Comparison of ENCODE assay signal across 8 cellular contexts in the genomic region with DNA sequence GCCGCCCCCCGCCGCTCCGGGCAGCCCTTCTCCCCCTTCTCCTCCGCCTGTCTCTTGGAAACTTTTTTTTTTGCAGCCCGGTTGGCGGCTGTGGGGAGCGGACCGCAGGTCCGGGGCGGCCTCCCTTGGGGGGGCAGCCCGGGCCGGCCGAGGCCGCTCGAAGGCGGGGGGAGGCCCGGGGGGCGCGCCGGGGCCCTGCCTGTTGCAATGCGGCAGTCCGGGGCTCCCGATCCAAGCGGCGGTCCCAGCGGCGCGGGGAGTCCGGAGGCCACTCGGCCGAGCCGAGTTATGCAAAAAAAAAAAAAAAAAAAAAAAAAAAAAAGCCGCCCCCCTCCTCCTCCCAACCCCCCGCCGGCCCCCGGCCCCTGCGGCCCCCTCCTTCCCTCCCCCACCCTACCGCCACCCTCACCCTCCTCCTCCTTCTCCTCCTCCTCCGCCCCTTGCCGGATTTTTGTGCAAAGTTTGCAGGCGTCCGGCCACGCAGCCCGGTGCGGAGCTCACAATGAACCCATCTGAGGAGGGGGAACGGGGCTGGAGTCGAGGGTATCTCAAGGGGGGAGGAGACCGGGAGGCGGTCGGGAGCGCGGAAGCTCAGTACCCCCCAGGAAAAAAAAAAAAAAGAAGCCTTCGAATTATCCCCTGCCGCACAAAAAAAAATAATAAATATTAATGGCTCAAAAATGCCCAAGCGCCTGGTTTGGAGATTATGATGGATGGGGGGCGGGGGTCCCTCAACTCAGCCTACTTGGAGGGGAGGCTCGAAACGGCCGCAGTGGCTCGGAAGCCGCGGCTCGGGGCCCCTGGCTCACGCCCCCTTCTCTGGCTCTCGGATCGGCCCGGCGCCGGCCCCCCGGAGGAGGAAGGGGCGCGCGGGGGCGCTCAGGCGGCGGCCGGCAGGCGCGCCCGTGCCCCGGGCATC. TPM values are rescaled to one million over a fixed set of nuclear protein-coding genes. Genes with fewer than 3 reads are reported as not detected.
DNase-seq lines count a peak whose midpoint lies in the region; TF ChIP-seq lines count a peak whose summit lies in the region.

A gene (minus strand): TSS at position 291 of the 919 bp plus-strand sequence. CDS start 338 bp downstream, outside the sequence.

- peak within 1 kb of the TSS; percentile 62 for H3K27ac Mint-ChIP-seq in osteocyte (ENCODE audit: unreplicated experiment)

- H3K9ac ChIP-seq in GM23248 = peak within 1 kb of the TSS; percentile 60

- H3K27me3 ChIP-seq in GM23248 (replicated peaks; ENCODE audit: insufficient read depth) = peaks cover 19% of the 10 kb centered on the region

- H3K4me1 Mint-ChIP-seq in osteocyte (ENCODE audit: unreplicated experiment) = peaks cover 38% of the 10 kb centered on the region

- CTCF ChIA-PET in RWPE1 (lab: Yijun Ruan, JAX) = interaction anchor here (0.6 to 2.4 kb wide), 4 partner anchors 15 to 1676 kb away, joined by 3 to 12 read pairs (median 4); no protein-coding TSS in a partner anchor

- H3K4me3 ChIP-seq in GM23248 (peak within 1 kb of the TSS; percentile 77), fibroblast of mammary gland (ENCODE audit: control insufficient read depth, low read depth, low read length) (peak within 1 kb of the TSS; percentile 39)

- POLR2A ChIA-PET in RWPE1 (lab: Yijun Ruan, JAX; ENCODE audit: low non-redundant PET) = no interaction called here

- H3K36me3 ChIP-seq in GM23248 (ENCODE audit: low read depth) = no peaks in the 10 kb centered on the region

- H3K4me1 ChIP-seq in GM23248 (ENCODE audit: insufficient read depth) = no peaks in the 10 kb centered on the region

- H3K4me3 Mint-ChIP-seq in osteocyte (ENCODE audit: unreplicated experiment) = peak within 1 kb of the TSS; percentile 86

- peaks cover 11% of the 10 kb centered on the region for H3K27me3 Mint-ChIP-seq in osteocyte (ENCODE audit: unreplicated experiment)

- no peaks in the 10 kb centered on the region for H3K79me2 ChIP-seq in GM23248 (ENCODE audit: insufficient read depth)

- DNase-seq in GM23248 (peak; percentile 29), RWPE1 (ENCODE audit: low spot score) (no peak), fibroblast of mammary gland (ENCODE audit: low read depth) (no peak), osteocyte (ENCODE audit: extremely low spot score, unreplicated experiment) (no peak), G401 (ENCODE audit: low spot score) (no peak), DMS79 treated with DMSO at 0.1 percent for 48 hours (lab: John Stamatoyannopoulos, UW) (no peak), SW 1271 (lab: John Stamatoyannopoulos, UW) (no peak), NOMO-1 treated with dmso at 0.1 percent for 144 hours (lab: John Stamatoyannopoulos, UW; ENCODE audit: unreplicated experiment) (no peak)

- TF ChIP-seq CTCF in RWPE1 (conservative IDR thresholded peaks at IDR 0.05; ENCODE audit: low read depth) = no peak
- TF ChIP-seq CTCF in fibroblast of mammary gland (conservative IDR thresholded peaks at IDR 0.05; ENCODE audit: control insufficient read depth, insufficient read depth, low read depth, low read length) = no peak
- no peak for TF ChIP-seq CTCF in osteocyte (IDR thresholded peaks at IDR 0.05)

- WGBS in GM23248 (ENCODE audit: low coverage in 1 of 2, low lambda C conversion rate in 2 of 2, missing lambda C conversion rate in 2 of 2), 2 experiments = 1% methylated on average over 20 to 57 of the region's 82 CpGs

- H3K27ac ChIP-seq in GM23248 (no peak within 1 kb of the TSS), RWPE1 (peak within 1 kb of the TSS; percentile 46)

- H3K4me2 ChIP-seq in GM23248 (ENCODE audit: unreplicated experiment) = peak within 1 kb of the TSS; percentile 83

- H2AFZ ChIP-seq in GM23248 = peak within 1 kb of the TSS; percentile 83

- no peaks in the 10 kb centered on the region for H3K9me2 ChIP-seq in GM23248 (ENCODE audit: insufficient read depth)

- peaks cover 2% of the 10 kb centered on the region for H3K36me3 Mint-ChIP-seq in osteocyte (ENCODE audit: unreplicated experiment)

- H3F3A ChIP-seq in GM23248 (ENCODE audit: insufficient read depth) = no peaks in the 10 kb centered on the region

- no peaks in the 10 kb centered on the region for H4K20me1 ChIP-seq in GM23248 (ENCODE audit: insufficient read depth)

- in situ Hi-C loops in GM23248 (cut with MboI) (no loop called here), G401 (cut with HindIII; ENCODE audit: low sequenced_read_pairs) (no loop called here)

- H3K9me3 ChIP-seq in GM23248 (ENCODE audit: low read depth) = no peaks in the 10 kb centered on the region

- H3K9me3 Mint-ChIP-seq in osteocyte (ENCODE audit: unreplicated experiment) = no peaks in the 10 kb centered on the region

RNA-seq across cellular contexts. Expression of the gene that starts here (rescaled TPM):
- total RNA-seq in GM23248 (2014; rRNA removed; shearing (Covaris generic)) = 0.13 and 0.43 TPM in 2 replicates
- polyA plus RNA-seq in GM23248 (2016; fragmentation: Nextera tagmentation; extraction: Ambion mirVana) = 0.49 and 0.72 TPM in 2 replicates
- 25.1 and 26.5 TPM in 2 replicates for total RNA-seq in osteocyte
- total RNA-seq in G401 (2014; rRNA removed; shearing (Covaris generic)) = 0.07 TPM in 1 of 2 replicates, not detected in the other

Comparison
In these comparisons a context has a peak if more than half of its experiments do, and no peak if none do; other contexts are left out.
1. RNA of the gene that starts here (total RNA-seq): 25.1 to 26.5 TPM in osteocyte; 0.13 to 0.43 TPM in GM23248 and 0.07 TPM in G401; every median in the first group is over 10 times any median in the second.
2. Peak in DNase-seq, H3K4me3 ChIP-seq, H3K9ac ChIP-seq and H3K4me2 ChIP-seq in GM23248; RNA of the gene not detected or under 1 TPM.